ENCODE assay signal across 10 cellular contexts in the genomic region with DNA sequence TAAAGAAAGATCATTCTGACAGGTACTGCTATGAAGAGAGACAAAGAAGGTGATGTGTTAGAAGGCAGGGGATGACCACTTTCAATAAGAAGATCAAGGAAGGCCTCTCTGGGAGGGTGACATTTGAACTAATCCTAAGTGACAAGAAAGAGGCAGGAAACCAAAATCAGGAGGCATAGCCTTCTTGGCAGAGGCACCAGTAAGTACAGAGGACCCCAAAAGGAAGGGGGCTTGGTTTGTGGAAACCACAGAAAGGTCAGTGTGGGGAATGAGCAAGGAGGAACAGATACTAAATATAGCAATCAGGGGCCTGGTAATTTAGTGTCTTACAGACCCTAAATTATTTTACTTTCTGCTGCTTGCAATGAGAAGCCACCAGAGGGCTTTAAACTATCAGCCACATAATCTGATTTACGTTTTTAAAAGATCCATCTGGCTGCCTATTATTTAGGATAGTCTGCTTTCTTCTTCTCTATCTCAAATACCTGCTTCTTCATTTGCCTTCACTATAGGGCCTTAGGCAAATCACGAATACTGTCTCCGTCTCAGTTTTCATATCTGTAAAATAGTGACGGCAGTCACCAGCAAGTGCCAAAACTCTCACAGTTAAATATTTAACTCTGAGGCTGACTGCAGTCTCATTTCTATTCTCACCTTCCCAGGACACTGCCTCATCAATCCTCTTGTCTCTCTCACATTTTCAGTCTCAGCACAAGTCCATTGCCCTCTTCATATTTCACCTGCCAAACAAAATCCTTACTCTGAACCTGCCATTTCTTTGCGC.
DNase-seq lines count a peak whose midpoint lies in the region; ATAC-seq lines count a peak whose summit lies in the region.
"Had no signal": no experiment of that assay in that cellular context is flagged by ENCODE, and none has a peak within 500 bp of the region (broad histone marks: within the 10 kb centered on the region; RNA-seq: fewer than 3 reads in every experiment).

No MANE protein-coding gene starts in this region.

- no peaks in the 10 kb centered on the region for H3K9me3 Mint-ChIP-seq in activated naive CD8-positive, alpha-beta T cell (ENCODE audit: low read depth)
- H3K9me3 Mint-ChIP-seq in stimulated activated memory B cell treated with anti-CD40 and anti-IgM and Interleukin-4, amounts not matched to agents 10 μg/mL and 1 μg/mL and 100 μg/mL, for 72 hours = no peaks in the 10 kb centered on the region
- H3K9me3 Mint-ChIP-seq: activated B cell treated with CpG ODN at 0.5 μM for 24 hours had no signal

- H3K4me3 Mint-ChIP-seq in activated naive CD8-positive, alpha-beta T cell = peak overlapping the region; percentile 17
- no peak overlapping the region for H3K4me3 Mint-ChIP-seq in stimulated activated memory B cell treated with anti-CD40 and anti-IgM and Interleukin-4, amounts not matched to agents 10 μg/mL and 1 μg/mL and 100 μg/mL, for 72 hours
- H3K4me3 Mint-ChIP-seq: activated B cell treated with CpG ODN at 0.5 μM for 24 hours had no signal

- H3K4me1 Mint-ChIP-seq in activated naive CD8-positive, alpha-beta T cell (ENCODE audit: low read depth) = peaks cover 89% of the 10 kb centered on the region
- H3K4me1 Mint-ChIP-seq in stimulated activated memory B cell treated with anti-CD40 and anti-IgM and Interleukin-4, amounts not matched to agents 10 μg/mL and 1 μg/mL and 100 μg/mL, for 72 hours = peaks cover 58% of the 10 kb centered on the region

- peak overlapping the region; percentile 67 for H3K27ac Mint-ChIP-seq in activated naive CD8-positive, alpha-beta T cell
- H3K27ac Mint-ChIP-seq in stimulated activated memory B cell treated with anti-CD40 and anti-IgM and Interleukin-4, amounts not matched to agents 10 μg/mL and 1 μg/mL and 100 μg/mL, for 72 hours = peak overlapping the region; percentile 43
- H3K27ac Mint-ChIP-seq: activated B cell treated with CpG ODN at 0.5 μM for 24 hours had no signal

- H3K27me3 Mint-ChIP-seq in activated naive CD8-positive, alpha-beta T cell = no peaks in the 10 kb centered on the region
- H3K27me3 Mint-ChIP-seq in stimulated activated memory B cell treated with anti-CD40 and anti-IgM and Interleukin-4, amounts not matched to agents 10 μg/mL and 1 μg/mL and 100 μg/mL, for 72 hours = no peaks in the 10 kb centered on the region
- H3K27me3 Mint-ChIP-seq: activated B cell treated with CpG ODN at 0.5 μM for 24 hours had no signal

- peak; percentile 63 for ATAC-seq in GM19372 (IDR thresholded peaks at IDR 0.05; ENCODE audit: low read depth, unreplicated experiment)
- ATAC-seq in HG02840 (IDR thresholded peaks at IDR 0.05; ENCODE audit: low FRiP score, unreplicated experiment) = peak; percentile 80
- no peak for ATAC-seq in stimulated activated memory B cell treated with anti-CD40 and anti-IgM and Interleukin-4, amounts not matched to agents 10 μg/mL and 1 μg/mL and 100 μg/mL, for 72 hours

- peaks cover 8% of the 10 kb centered on the region for H3K36me3 Mint-ChIP-seq in activated naive CD8-positive, alpha-beta T cell
- peaks cover 5% of the 10 kb centered on the region for H3K36me3 Mint-ChIP-seq in stimulated activated memory B cell treated with anti-CD40 and anti-IgM and Interleukin-4, amounts not matched to agents 10 μg/mL and 1 μg/mL and 100 μg/mL, for 72 hours

- DNase-seq in NAMALWA (ENCODE audit: low spot score) = no peak
- no peak for DNase-seq in NCI-H748 treated with DMSO at 0.1 percent for 48 hours (lab: John Stamatoyannopoulos, UW)
- DNase-seq in cerebellar cortex (ENCODE audit: low spot score) = no peak
- DNase-seq: activated B cell treated with CpG ODN at 0.5 μM for 24 hours, activated gamma-delta T cell treated with Interleukin-2 at 50 U/mL for 16 hours, naive B cell had no signal
